ENCODE assay signal across 8 cellular contexts in the genomic region with DNA sequence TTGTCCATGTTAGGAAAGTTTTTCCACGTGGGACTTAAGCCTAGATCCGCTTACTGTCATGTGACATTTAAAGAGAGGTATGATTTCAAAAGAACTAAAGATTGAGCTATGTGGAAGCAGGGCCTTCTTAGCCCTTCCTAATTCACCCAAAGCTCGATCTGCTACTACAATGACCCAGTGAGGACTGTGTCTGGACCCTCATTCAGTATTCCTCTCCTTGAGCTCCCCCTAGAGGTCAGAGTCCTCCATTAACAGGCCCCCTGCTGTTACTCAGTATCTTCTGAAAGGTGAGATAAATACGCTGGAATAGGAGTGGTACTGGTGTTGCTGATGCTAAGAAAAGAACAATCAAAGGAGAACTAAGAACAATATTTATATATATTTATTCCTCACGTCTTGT.
DNase-seq lines count a peak whose midpoint lies in the region; ATAC-seq and TF ChIP-seq lines count a peak whose summit lies in the region.

No MANE protein-coding gene starts in this region.

- TF ChIP-seq CTCF in fibroblast of lung (conservative IDR thresholded peaks at IDR 0.05 in 1 of 2, IDR thresholded peaks at IDR 0.05 in 1 of 2; ENCODE audit: low read depth in 1 of 2, low read length in 2 of 2) = peak; percentile 91
- TF ChIP-seq CTCF in osteoblast (IDR thresholded peaks at IDR 0.05; ENCODE audit: extremely low read depth, low read depth, low read length) = peak; percentile 89

- peaks cover 0 to 7% of the 10 kb centered on the region in 2 donors for H3K9me3 Mint-ChIP-seq in effector memory CD8-positive, alpha-beta T cell

- no peaks in the 10 kb centered on the region for H3K27me3 Mint-ChIP-seq in effector memory CD8-positive, alpha-beta T cell

- H3K36me3 Mint-ChIP-seq in effector memory CD8-positive, alpha-beta T cell (ENCODE audit: insufficient read depth) = no peaks in the 10 kb centered on the region

- H3K27me3 ChIP-seq in H7 (ENCODE audit: control insufficient read depth, insufficient read depth, low read length) (no peaks in the 10 kb centered on the region), fibroblast of lung (ENCODE audit: control insufficient read depth, insufficient read depth, low read length) (no peaks in the 10 kb centered on the region), osteoblast (ENCODE audit: insufficient read depth, low read length) (no peaks in the 10 kb centered on the region)

- H3K4me3 Mint-ChIP-seq in effector memory CD8-positive, alpha-beta T cell = no peak overlapping the region

- H3K4me3 ChIP-seq in H7 (ENCODE audit: insufficient read depth, low read depth, low read length) = no peak overlapping the region
- no peak overlapping the region for H3K4me3 ChIP-seq in fibroblast of lung (replicated peaks in 1 of 4; ENCODE audit: control extremely low read depth in 1 of 4, insufficient read depth in 1 of 4, low read depth in 3 of 4, low read length in 4 of 4)
- H3K4me3 ChIP-seq in osteoblast (ENCODE audit: insufficient read depth, low read length) = no peak overlapping the region

- H3K4me1 ChIP-seq in fibroblast of lung (ENCODE audit: control insufficient read depth, extremely low read depth, insufficient read depth, low read length) (no peaks in the 10 kb centered on the region), osteoblast (ENCODE audit: insufficient read depth, low read length) (peaks cover 15% of the 10 kb centered on the region)

- H3K79me2 ChIP-seq in fibroblast of lung (ENCODE audit: control insufficient read depth, insufficient read depth, low read length) = no peaks in the 10 kb centered on the region
- H3K79me2 ChIP-seq in osteoblast (ENCODE audit: insufficient read depth, low read length) = peaks cover 8% of the 10 kb centered on the region

- DNase-seq in stimulated activated CD4-positive, alpha-beta T cell treated with anti-CD3 and anti-CD28 coated beads, Interleukin-12 subunit alpha, Interleukin-12 subunit beta, amount 100 ng/mL, for 48 hours (ENCODE audit: low read depth in 2 of 3, low spot score in 1 of 3) = peak; percentile 5 to 52 (median 12)
- DNase-seq in stimulated activated CD4-positive, alpha-beta T cell treated with anti-CD3 and anti-CD28 coated beads, Interleukin-4, amount 100 ng/mL, for 1 hour = no peak
- DNase-seq in H7 (peak; percentile 23), KBM-7 (peak; percentile 69), SKM-1 treated with dmso at 0.1 percent for 144 hours (lab: John Stamatoyannopoulos, UW; ENCODE audit: unreplicated experiment) (peak; percentile 43), fibroblast of lung (ENCODE audit: low read depth in 2 of 2) (peak; percentile 67 to 84), osteoblast (ENCODE audit: insufficient read length, low spot score, missing footprints) (peak; percentile 52)
- DNase-seq in effector memory CD8-positive, alpha-beta T cell = no peak

- H2AFZ ChIP-seq in fibroblast of lung (ENCODE audit: low read length) (no peak overlapping the region), osteoblast (ENCODE audit: low read length) (no peak overlapping the region)

- H3K4me1 Mint-ChIP-seq in effector memory CD8-positive, alpha-beta T cell (ENCODE audit: low read depth in 2 of 2) = no peaks in the 10 kb centered on the region

- H3K36me3 ChIP-seq in H7 (replicated peaks; ENCODE audit: control insufficient read depth, insufficient read depth, low read length) (no peaks in the 10 kb centered on the region), fibroblast of lung (ENCODE audit: control insufficient read depth, insufficient read depth, low read length) (no peaks in the 10 kb centered on the region), osteoblast (ENCODE audit: insufficient read depth, low read length) (no peaks in the 10 kb centered on the region)

- no peak overlapping the region for H3K9ac ChIP-seq in fibroblast of lung (ENCODE audit: insufficient read depth, low read length)

- H3K9me3 ChIP-seq in fibroblast of lung (ENCODE audit: control insufficient read depth, insufficient read depth, low read depth, low read length) (no peaks in the 10 kb centered on the region), osteoblast (ENCODE audit: low read depth, low read length) (no peaks in the 10 kb centered on the region)

- H3K27ac Mint-ChIP-seq in effector memory CD8-positive, alpha-beta T cell = no peak overlapping the region

- H4K20me1 ChIP-seq in fibroblast of lung (ENCODE audit: control insufficient read depth, extremely low read depth, insufficient read depth, low read length) (no peaks in the 10 kb centered on the region), osteoblast (ENCODE audit: insufficient read depth, low read length) (no peaks in the 10 kb centered on the region)

- H3K4me2 ChIP-seq in fibroblast of lung (ENCODE audit: extremely low read depth, insufficient read depth, low read length) = no peak overlapping the region
- peak overlapping the region; percentile 45 for H3K4me2 ChIP-seq in osteoblast (ENCODE audit: insufficient read depth, low read length)

- ATAC-seq in effector memory CD8-positive, alpha-beta T cell (replicated peaks) = no peak

- H3K27ac ChIP-seq in fibroblast of lung (ENCODE audit: insufficient read depth, low read length) (no peak overlapping the region), osteoblast (ENCODE audit: low read depth, low read length) (peak overlapping the region; percentile 68)

- in situ Hi-C loops in KBM-7 (cut with MboI; ENCODE audit: low pct_unique_long_range_greater_than_20kb, low sequenced_read_pairs) = no loop called here

Comparison
In these comparisons a context has a peak if more than half of its experiments do, and no peak if none do; other contexts are left out.
1. DNase-seq: peak in stimulated activated CD4-positive, alpha-beta T cell treated with anti-CD3 and anti-CD28 coated beads, Interleukin-12 subunit alpha, Interleukin-12 subunit beta, amount 100 ng/mL, for 48 hours (3 of 3), H7 (single experiment), KBM-7 (single experiment), SKM-1 treated with dmso at 0.1 percent for 144 hours (single experiment), fibroblast of lung (2 of 2) and osteoblast (single experiment); none in stimulated activated CD4-positive, alpha-beta T cell treated with anti-CD3 and anti-CD28 coated beads, Interleukin-4, amount 100 ng/mL, for 1 hour (single experiment) and effector memory CD8-positive, alpha-beta T cell (0 of 3).